In the genomic region with DNA sequence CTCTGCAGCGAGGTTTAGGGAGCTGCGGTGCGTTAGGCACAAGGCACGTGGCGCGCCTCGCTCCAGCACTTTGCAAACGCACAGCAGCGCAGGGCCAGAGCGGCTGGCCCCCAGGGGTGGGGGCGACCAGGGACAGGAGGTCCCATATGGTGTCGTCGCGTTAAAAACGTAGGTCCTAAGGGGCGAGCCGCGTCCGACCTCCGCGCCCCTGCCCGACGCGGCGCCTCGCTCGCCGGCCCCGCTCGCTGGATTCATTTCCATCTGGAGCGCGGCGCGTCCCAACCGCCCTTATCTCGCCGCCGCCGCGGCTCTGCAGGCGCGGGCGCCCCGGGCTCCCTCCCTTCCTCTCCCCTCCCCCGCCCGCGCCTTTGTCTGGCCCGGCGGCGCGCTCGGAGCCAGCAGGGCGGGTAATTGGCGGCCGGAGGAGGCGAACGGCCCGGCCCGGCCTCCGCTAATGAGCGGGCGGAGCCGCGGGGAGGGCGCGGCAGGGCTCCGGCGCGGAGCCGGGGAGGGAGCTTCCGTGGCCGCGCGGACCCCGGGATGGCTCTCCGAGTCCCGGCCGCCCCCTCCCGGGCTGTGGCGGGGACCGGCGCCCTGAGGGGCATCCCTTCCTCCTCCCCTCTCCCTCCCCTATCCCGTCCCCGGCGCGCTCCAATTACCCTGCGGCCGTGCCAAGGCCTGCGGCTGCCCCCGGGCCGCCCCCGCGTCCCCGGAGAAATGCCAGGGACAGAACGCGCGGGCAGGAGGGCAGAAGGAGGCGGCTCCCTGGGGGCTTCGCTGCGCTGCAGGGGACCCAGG, we compare ENCODE assay signal across 1 cellular context.
TF ChIP-seq lines count a peak whose summit lies in the region.

No MANE protein-coding gene starts in this region.

TF ChIP-seq in K562, 482 proteins besides CTCF, POLR2A, EP300 and RAD21 (continued from another document and continues in another):
- TF ChIP-seq ZBTB7A (IDR thresholded peaks at IDR 0.05; ENCODE audit: borderline replicate concordance, control insufficient read depth, low read depth, low read length) = no peak
- TF ChIP-seq CTBP1 (IDR thresholded peaks at IDR 0.05; ENCODE audit: borderline replicate concordance) = peak; percentile 87
- TF ChIP-seq, protein P1, sequence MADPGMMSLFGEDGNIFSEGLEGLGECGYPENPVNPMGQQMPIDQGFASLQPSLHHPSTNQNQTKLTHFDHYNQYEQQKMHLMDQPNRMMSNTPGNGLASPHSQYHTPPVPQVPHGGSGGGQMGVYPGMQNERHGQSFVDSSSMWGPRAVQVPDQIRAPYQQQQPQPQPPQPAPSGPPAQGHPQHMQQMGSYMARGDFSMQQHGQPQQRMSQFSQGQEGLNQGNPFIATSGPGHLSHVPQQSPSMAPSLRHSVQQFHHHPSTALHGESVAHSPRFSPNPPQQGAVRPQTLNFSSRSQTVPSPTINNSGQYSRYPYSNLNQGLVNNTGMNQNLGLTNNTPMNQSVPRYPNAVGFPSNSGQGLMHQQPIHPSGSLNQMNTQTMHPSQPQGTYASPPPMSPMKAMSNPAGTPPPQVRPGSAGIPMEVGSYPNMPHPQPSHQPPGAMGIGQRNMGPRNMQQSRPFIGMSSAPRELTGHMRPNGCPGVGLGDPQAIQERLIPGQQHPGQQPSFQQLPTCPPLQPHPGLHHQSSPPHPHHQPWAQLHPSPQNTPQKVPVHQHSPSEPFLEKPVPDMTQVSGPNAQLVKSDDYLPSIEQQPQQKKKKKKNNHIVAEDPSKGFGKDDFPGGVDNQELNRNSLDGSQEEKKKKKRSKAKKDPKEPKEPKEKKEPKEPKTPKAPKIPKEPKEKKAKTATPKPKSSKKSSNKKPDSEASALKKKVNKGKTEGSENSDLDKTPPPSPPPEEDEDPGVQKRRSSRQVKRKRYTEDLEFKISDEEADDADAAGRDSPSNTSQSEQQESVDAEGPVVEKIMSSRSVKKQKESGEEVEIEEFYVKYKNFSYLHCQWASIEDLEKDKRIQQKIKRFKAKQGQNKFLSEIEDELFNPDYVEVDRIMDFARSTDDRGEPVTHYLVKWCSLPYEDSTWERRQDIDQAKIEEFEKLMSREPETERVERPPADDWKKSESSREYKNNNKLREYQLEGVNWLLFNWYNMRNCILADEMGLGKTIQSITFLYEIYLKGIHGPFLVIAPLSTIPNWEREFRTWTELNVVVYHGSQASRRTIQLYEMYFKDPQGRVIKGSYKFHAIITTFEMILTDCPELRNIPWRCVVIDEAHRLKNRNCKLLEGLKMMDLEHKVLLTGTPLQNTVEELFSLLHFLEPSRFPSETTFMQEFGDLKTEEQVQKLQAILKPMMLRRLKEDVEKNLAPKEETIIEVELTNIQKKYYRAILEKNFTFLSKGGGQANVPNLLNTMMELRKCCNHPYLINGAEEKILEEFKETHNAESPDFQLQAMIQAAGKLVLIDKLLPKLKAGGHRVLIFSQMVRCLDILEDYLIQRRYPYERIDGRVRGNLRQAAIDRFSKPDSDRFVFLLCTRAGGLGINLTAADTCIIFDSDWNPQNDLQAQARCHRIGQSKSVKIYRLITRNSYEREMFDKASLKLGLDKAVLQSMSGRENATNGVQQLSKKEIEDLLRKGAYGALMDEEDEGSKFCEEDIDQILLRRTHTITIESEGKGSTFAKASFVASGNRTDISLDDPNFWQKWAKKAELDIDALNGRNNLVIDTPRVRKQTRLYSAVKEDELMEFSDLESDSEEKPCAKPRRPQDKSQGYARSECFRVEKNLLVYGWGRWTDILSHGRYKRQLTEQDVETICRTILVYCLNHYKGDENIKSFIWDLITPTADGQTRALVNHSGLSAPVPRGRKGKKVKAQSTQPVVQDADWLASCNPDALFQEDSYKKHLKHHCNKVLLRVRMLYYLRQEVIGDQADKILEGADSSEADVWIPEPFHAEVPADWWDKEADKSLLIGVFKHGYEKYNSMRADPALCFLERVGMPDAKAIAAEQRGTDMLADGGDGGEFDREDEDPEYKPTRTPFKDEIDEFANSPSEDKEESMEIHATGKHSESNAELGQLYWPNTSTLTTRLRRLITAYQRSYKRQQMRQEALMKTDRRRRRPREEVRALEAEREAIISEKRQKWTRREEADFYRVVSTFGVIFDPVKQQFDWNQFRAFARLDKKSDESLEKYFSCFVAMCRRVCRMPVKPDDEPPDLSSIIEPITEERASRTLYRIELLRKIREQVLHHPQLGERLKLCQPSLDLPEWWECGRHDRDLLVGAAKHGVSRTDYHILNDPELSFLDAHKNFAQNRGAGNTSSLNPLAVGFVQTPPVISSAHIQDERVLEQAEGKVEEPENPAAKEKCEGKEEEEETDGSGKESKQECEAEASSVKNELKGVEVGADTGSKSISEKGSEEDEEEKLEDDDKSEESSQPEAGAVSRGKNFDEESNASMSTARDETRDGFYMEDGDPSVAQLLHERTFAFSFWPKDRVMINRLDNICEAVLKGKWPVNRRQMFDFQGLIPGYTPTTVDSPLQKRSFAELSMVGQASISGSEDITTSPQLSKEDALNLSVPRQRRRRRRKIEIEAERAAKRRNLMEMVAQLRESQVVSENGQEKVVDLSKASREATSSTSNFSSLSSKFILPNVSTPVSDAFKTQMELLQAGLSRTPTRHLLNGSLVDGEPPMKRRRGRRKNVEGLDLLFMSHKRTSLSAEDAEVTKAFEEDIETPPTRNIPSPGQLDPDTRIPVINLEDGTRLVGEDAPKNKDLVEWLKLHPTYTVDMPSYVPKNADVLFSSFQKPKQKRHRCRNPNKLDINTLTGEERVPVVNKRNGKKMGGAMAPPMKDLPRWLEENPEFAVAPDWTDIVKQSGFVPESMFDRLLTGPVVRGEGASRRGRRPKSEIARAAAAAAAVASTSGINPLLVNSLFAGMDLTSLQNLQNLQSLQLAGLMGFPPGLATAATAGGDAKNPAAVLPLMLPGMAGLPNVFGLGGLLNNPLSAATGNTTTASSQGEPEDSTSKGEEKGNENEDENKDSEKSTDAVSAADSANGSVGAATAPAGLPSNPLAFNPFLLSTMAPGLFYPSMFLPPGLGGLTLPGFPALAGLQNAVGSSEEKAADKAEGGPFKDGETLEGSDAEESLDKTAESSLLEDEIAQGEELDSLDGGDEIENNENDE (IDR thresholded peaks at IDR 0.05; ENCODE audit: low read depth, low read length) = no peak
- TF ChIP-seq, protein P2, sequence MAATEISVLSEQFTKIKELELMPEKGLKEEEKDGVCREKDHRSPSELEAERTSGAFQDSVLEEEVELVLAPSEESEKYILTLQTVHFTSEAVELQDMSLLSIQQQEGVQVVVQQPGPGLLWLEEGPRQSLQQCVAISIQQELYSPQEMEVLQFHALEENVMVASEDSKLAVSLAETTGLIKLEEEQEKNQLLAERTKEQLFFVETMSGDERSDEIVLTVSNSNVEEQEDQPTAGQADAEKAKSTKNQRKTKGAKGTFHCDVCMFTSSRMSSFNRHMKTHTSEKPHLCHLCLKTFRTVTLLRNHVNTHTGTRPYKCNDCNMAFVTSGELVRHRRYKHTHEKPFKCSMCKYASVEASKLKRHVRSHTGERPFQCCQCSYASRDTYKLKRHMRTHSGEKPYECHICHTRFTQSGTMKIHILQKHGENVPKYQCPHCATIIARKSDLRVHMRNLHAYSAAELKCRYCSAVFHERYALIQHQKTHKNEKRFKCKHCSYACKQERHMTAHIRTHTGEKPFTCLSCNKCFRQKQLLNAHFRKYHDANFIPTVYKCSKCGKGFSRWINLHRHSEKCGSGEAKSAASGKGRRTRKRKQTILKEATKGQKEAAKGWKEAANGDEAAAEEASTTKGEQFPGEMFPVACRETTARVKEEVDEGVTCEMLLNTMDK (IDR thresholded peaks at IDR 0.05; ENCODE audit: borderline replicate concordance, insufficient read depth, low read depth, low read length, poor library complexity, severe bottlenecking) = no peak
- no peak for TF ChIP-seq FOXK2 (conservative IDR thresholded peaks at IDR 0.05 in 1 of 2, IDR thresholded peaks at IDR 0.05 in 1 of 2; ENCODE audit: low read depth in 2 of 2)
- no peak for TF ChIP-seq ZNF324 (CRISPR knock-in tag; IDR thresholded peaks at IDR 0.05)
- TF ChIP-seq SNIP1 (IDR thresholded peaks at IDR 0.05; ENCODE audit: low read depth) = no peak
- no peak for TF ChIP-seq EHMT2 (IDR thresholded peaks at IDR 0.05)
- TF ChIP-seq NCOA2 (IDR thresholded peaks at IDR 0.05; ENCODE audit: partially characterized antibody in 2 of 2) = no peak
- no peak for TF ChIP-seq SRSF7 (optimal IDR thresholded peaks at IDR 0.05; ENCODE audit: low read depth, low read length)
- TF ChIP-seq NBN (IDR thresholded peaks at IDR 0.05; ENCODE audit: low read depth) = no peak
- TF ChIP-seq VEZF1 (CRISPR knock-in tag; IDR thresholded peaks at IDR 0.05) = peak; percentile 86
- TF ChIP-seq ZNF282 (CRISPR knock-in tag; IDR thresholded peaks at IDR 0.05) = no peak
- TF ChIP-seq SMAD1 (IDR thresholded peaks at IDR 0.05; ENCODE audit: low read depth, low read length, partially characterized antibody) = no peak
- TF ChIP-seq ZC3H4 (CRISPR knock-in tag; IDR thresholded peaks at IDR 0.05; ENCODE audit: borderline replicate concordance) = no peak
- no peak for TF ChIP-seq MLLT1 (IDR thresholded peaks at IDR 0.05)
- no peak for TF ChIP-seq GABPB2 (CRISPR knock-in tag; conservative IDR thresholded peaks at IDR 0.05)
- TF ChIP-seq MECOM (CRISPR knock-in tag; IDR thresholded peaks at IDR 0.05) = no peak
- no peak for TF ChIP-seq FOXA3 (CRISPR knock-in tag; conservative IDR thresholded peaks at IDR 0.05 in 1 of 2, IDR thresholded peaks at IDR 0.05 in 1 of 2)
- TF ChIP-seq ZFP91 (CRISPR knock-in tag; IDR thresholded peaks at IDR 0.05) = no peak
- TF ChIP-seq, protein P3, sequence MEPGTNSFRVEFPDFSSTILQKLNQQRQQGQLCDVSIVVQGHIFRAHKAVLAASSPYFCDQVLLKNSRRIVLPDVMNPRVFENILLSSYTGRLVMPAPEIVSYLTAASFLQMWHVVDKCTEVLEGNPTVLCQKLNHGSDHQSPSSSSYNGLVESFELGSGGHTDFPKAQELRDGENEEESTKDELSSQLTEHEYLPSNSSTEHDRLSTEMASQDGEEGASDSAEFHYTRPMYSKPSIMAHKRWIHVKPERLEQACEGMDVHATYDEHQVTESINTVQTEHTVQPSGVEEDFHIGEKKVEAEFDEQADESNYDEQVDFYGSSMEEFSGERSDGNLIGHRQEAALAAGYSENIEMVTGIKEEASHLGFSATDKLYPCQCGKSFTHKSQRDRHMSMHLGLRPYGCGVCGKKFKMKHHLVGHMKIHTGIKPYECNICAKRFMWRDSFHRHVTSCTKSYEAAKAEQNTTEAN (CRISPR knock-in tag; IDR thresholded peaks at IDR 0.05) = no peak
- no peak for TF ChIP-seq TSC22D4 (tag; IDR thresholded peaks at IDR 0.05)
- TF ChIP-seq SAFB2 (IDR thresholded peaks at IDR 0.05; ENCODE audit: borderline replicate concordance, low read depth, low read length, severe bottlenecking) = no peak
- no peak for TF ChIP-seq NFATC3 (IDR thresholded peaks at IDR 0.05)
- TF ChIP-seq HDAC8 (tag; IDR thresholded peaks at IDR 0.05) = no peak
- TF ChIP-seq ZBTB33 (CRISPR knock-in tag; IDR thresholded peaks at IDR 0.05) = peak; percentile 59
- TF ChIP-seq NR2C1 (IDR thresholded peaks at IDR 0.05) = no peak
- no peak for TF ChIP-seq NR2C1 (tag; IDR thresholded peaks at IDR 0.05)
- TF ChIP-seq GATAD2B (IDR thresholded peaks at IDR 0.05; ENCODE audit: borderline replicate concordance) = peak; percentile 70; the same call in 1 of the 2 replicates
- TF ChIP-seq LARP7 (IDR thresholded peaks at IDR 0.05) = no peak
- TF ChIP-seq SRSF3 (IDR thresholded peaks at IDR 0.05; ENCODE audit: insufficient read depth, low read length) = no peak
- TF ChIP-seq E2F3 (CRISPR knock-in tag; IDR thresholded peaks at IDR 0.05) = no peak
- no peak for TF ChIP-seq SLC30A9 (CRISPR knock-in tag; IDR thresholded peaks at IDR 0.05)
- TF ChIP-seq IRF2 (CRISPR knock-in tag; IDR thresholded peaks at IDR 0.05) = no peak
- TF ChIP-seq ZNF41 (CRISPR knock-in tag; conservative IDR thresholded peaks at IDR 0.05) = no peak
